ENCODE assay signal across 22 cellular contexts in the genomic region with DNA sequence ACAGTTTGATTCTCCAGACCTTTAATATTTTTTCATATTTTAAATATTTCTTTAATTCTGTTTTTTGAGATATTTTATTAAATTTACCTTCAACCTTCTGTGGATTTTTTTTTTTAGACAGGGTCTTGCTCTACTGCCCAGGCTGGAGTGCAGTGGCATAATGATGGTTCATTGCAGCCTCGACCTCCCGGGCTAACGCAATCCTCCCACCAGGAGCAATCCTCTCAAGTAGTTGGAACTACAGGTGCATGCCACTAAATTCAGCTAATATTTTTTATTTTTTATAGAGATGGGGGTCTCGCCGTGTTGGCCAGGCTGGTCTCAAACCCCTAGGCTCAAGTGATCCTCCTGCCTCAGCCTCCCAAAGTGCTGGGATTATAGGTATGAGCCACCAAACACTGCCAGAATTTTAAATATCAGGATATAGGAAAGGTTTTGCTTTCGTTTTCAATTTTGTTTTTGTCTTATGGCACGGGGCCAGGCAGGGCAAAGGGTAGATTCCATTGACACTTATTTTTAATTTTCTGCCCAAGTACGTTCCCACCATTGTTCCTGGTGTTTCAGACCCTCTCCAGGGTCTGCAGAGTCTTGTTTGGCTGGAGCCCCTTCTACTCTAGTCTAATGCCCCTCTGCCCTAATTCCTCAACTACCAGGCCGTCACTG. TPM values are rescaled to one million over a fixed set of nuclear protein-coding genes. Genes with fewer than 3 reads are reported as not detected.
DNase-seq lines count a peak whose midpoint lies in the region; ATAC-seq and TF ChIP-seq lines count a peak whose summit lies in the region.
"Had no signal": no experiment of that assay in that cellular context is flagged by ENCODE, and none has a peak within 500 bp of the region (broad histone marks: within the 10 kb centered on the region; RNA-seq: fewer than 3 reads in every experiment).

No MANE protein-coding gene starts in this region.

- H3K27ac ChIP-seq in ACC112 (ENCODE audit: low read depth, low read length) = no peak overlapping the region
- H3K27ac ChIP-seq in esophagus (ENCODE audit: low read depth in 2 of 2, low read length in 1 of 2) = peak overlapping the region; percentile 1 to 86
- H3K27ac ChIP-seq in psoas muscle = peak overlapping the region; percentile 98
- H3K27ac ChIP-seq: HL-60, vagina, VCaP had no signal

- H3K4me3 Mint-ChIP-seq in activated T-cell treated with anti-CD3 and anti-CD28 coated beads, Interleukin-2, amount 50 U/mL, for 24 hours = no peak overlapping the region
- H3K4me3 Mint-ChIP-seq: activated CD8-positive, alpha-beta T cell treated with anti-CD3 and anti-CD28 coated beads, Interleukin-2, amount 10 ng/mL, durations not matched to agents 7 days and 5 days; activated naive CD8-positive, alpha-beta T cell; natural killer cell treated with Interleukin-12 subunit alpha and Interleukin-12 subunit beta and Interleukin-15 and Interleukin-18, amount 100 ng/mL, for 72 hours had no signal

- H3K27ac Mint-ChIP-seq in activated T-cell treated with anti-CD3 and anti-CD28 coated beads, Interleukin-2, amount 50 U/mL, for 24 hours = no peak overlapping the region
- H3K27ac Mint-ChIP-seq: activated CD8-positive, alpha-beta T cell treated with anti-CD3 and anti-CD28 coated beads, Interleukin-2, amount 10 ng/mL, durations not matched to agents 7 days and 5 days; activated naive CD8-positive, alpha-beta T cell; natural killer cell treated with Interleukin-12 subunit alpha and Interleukin-12 subunit beta and Interleukin-15 and Interleukin-18, amount 100 ng/mL, for 72 hours; progenitor cell of endocrine pancreas had no signal

- no peaks in the 10 kb centered on the region for H3K79me2 ChIP-seq in ACC112 (ENCODE audit: control insufficient read depth, insufficient read depth, low read length, unreplicated experiment)

- no peak for ATAC-seq in psoas muscle
- ATAC-seq: activated CD8-positive, alpha-beta T cell treated with anti-CD3 and anti-CD28 coated beads, Interleukin-2, amount 10 ng/mL, durations not matched to agents 7 days and 5 days; natural killer cell treated with Interleukin-12 subunit alpha and Interleukin-12 subunit beta and Interleukin-15 and Interleukin-18, amount 100 ng/mL, for 72 hours had no signal

- H2AFZ ChIP-seq in ACC112 (ENCODE audit: low read length, unreplicated experiment) = peak overlapping the region; percentile 7

- DNase-seq in OCI-M1 (lab: John Stamatoyannopoulos, UW) (peak; percentile 60), psoas muscle (no peak), GM03348 (ENCODE audit: low spot score) (no peak)
- no peak for DNase-seq in stimulated activated CD4-positive, alpha-beta T cell treated with anti-CD3 and anti-CD28 coated beads, Interleukin-2, amount 100 ng/mL, for 24 hours
- DNase-seq in activated T-cell treated with anti-CD3 and anti-CD28 coated beads, Interleukin-2, amount 50 U/mL, for 24 hours = no peak
- DNase-seq in NK-92 treated with Interleukin-12 subunit alpha and Interleukin-12 subunit beta, amount 100 ng/mL, for 24 hours (lab: John Stamatoyannopoulos, UW) = no peak
- DNase-seq: activated CD8-positive, alpha-beta T cell treated with anti-CD3 and anti-CD28 coated beads, Interleukin-2, amount 10 ng/mL, durations not matched to agents 7 days and 5 days; CD4-positive, alpha-beta memory T cell; effector CD8-positive, alpha-beta T cell; H7; NCI-H1048; NCI-H774; stimulated activated naive CD4-positive, alpha-beta T cell had no signal

- H3K36me3 Mint-ChIP-seq in activated T-cell treated with anti-CD3 and anti-CD28 coated beads, Interleukin-2, amount 50 U/mL, for 24 hours (ENCODE audit: low read depth) = no peaks in the 10 kb centered on the region

- H3K9me3 Mint-ChIP-seq in activated T-cell treated with anti-CD3 and anti-CD28 coated beads, Interleukin-2, amount 50 U/mL, for 24 hours = peaks cover 3% of the 10 kb centered on the region
- H3K9me3 Mint-ChIP-seq: natural killer cell treated with Interleukin-12 subunit alpha and Interleukin-12 subunit beta and Interleukin-15 and Interleukin-18, amount 100 ng/mL, for 72 hours had no signal

- H3K27me3 ChIP-seq in ACC112 (ENCODE audit: insufficient read depth, low read length) (peaks cover 4% of the 10 kb centered on the region; the same call in 1 of the 2 replicates), esophagus (ENCODE audit: control insufficient read depth in 1 of 2, insufficient read depth in 2 of 2, low read length in 2 of 2) (no peaks in the 10 kb centered on the region), psoas muscle (ENCODE audit: insufficient read depth in 3 of 3, low read length in 2 of 3) (no peaks in the 10 kb centered on the region)
- H3K27me3 ChIP-seq: vagina had no signal

- H3K4me1 Mint-ChIP-seq in activated T-cell treated with anti-CD3 and anti-CD28 coated beads, Interleukin-2, amount 50 U/mL, for 24 hours (ENCODE audit: low read depth) = peaks cover 8% of the 10 kb centered on the region

- no peaks in the 10 kb centered on the region for H3K9me3 ChIP-seq in esophagus (ENCODE audit: control insufficient read depth in 2 of 2, insufficient read depth in 1 of 2, low read depth in 1 of 2, low read length in 1 of 2)
- H3K9me3 ChIP-seq in psoas muscle = no peaks in the 10 kb centered on the region
- H3K9me3 ChIP-seq: vagina had no signal

- no peak for TF ChIP-seq CTCF in psoas muscle (IDR thresholded peaks at IDR 0.05)

- H3K4me1 ChIP-seq in ACC112 (ENCODE audit: control insufficient read depth, insufficient read depth, low read length, unreplicated experiment) (peaks cover 7% of the 10 kb centered on the region), esophagus (ENCODE audit: control insufficient read depth in 2 of 2, insufficient read depth in 2 of 2, low read length in 1 of 2) (peaks cover 0 to 8% of the 10 kb centered on the region in 2 donors), psoas muscle (peaks cover 29% of the 10 kb centered on the region)

- no peaks in the 10 kb centered on the region for H3K36me3 ChIP-seq in ACC112 (ENCODE audit: insufficient read depth, low read length)
- H3K36me3 ChIP-seq in esophagus (ENCODE audit: control insufficient read depth in 2 of 2, insufficient read depth in 2 of 2, low read length in 1 of 2) = no peaks in the 10 kb centered on the region
- no peaks in the 10 kb centered on the region for H3K36me3 ChIP-seq in psoas muscle (ENCODE audit: insufficient read depth in 1 of 2, low read depth in 1 of 2)
- H3K36me3 ChIP-seq: vagina had no signal

- peaks cover 45% of the 10 kb centered on the region for H3K27me3 Mint-ChIP-seq in activated T-cell treated with anti-CD3 and anti-CD28 coated beads, Interleukin-2, amount 50 U/mL, for 24 hours
- H3K27me3 Mint-ChIP-seq: progenitor cell of endocrine pancreas had no signal

- intact Hi-C loops in psoas muscle (cut with DNase I) = no loop called here

- peak overlapping the region; percentile 63 for H3K4me3 ChIP-seq in ACC112 (ENCODE audit: low read depth, low read length)
- no peak overlapping the region for H3K4me3 ChIP-seq in esophagus (ENCODE audit: low read depth in 1 of 2, low read length in 2 of 2)
- peak overlapping the region; percentile 29 for H3K4me3 ChIP-seq in psoas muscle
- H3K4me3 ChIP-seq: lung, vagina had no signal

- WGBS in esophagus, 2 donors = 63 to 64% methylated on average over 9 of the region's 9 CpGs
- 67 to 71% (median 69%) methylated on average over 9 of the region's 9 CpGs for WGBS in psoas muscle, 3 donors

RNA-seq across cellular contexts. Expression of a gene that starts 1.2 kb away (rescaled TPM):
- polyA plus RNA-seq in esophagus = 10 to 100 TPM; 47.8 to 51.8 TPM
- 100 to 1,000 TPM; 313 to 439 (median 431) TPM for total RNA-seq in psoas muscle
- 100 to 1,000 TPM in 2 of 3 donors, 10 to 100 TPM in 1; 44.0 to 168 (median 148) TPM for polyA plus RNA-seq in psoas muscle
- total RNA-seq: activated CD8-positive, alpha-beta T cell treated with anti-CD3 and anti-CD28 coated beads, Interleukin-2, amount 10 ng/mL, durations not matched to agents 7 days and 5 days; CD4-positive, alpha-beta memory T cell; natural killer cell treated with Interleukin-12 subunit alpha and Interleukin-12 subunit beta and Interleukin-15 and Interleukin-18, amount 100 ng/mL, for 72 hours had no signal
- polyA plus RNA-seq: CD4-positive, alpha-beta memory T cell had no signal

RNA-seq across cellular contexts. Expression of a gene that starts 15.1 kb away (rescaled TPM):
- 10 to 100 TPM; 39.8 to 61.4 TPM for polyA plus RNA-seq in esophagus
- total RNA-seq in psoas muscle = 10 to 100 TPM; 10.7 to 17.7 (median 14.6) TPM
- 10 to 100 TPM; 11.9 to 41.9 (median 21.2) TPM for polyA plus RNA-seq in psoas muscle

Comparison
In these comparisons a context has a peak if more than half of its experiments do, and no peak if none do; other contexts are left out.
1. H3K4me3 ChIP-seq: peak in ACC112 (single experiment) and psoas muscle (single experiment); none in esophagus (0 of 2).